8 cellular contexts compared by ENCODE assay signal in the genomic region with DNA sequence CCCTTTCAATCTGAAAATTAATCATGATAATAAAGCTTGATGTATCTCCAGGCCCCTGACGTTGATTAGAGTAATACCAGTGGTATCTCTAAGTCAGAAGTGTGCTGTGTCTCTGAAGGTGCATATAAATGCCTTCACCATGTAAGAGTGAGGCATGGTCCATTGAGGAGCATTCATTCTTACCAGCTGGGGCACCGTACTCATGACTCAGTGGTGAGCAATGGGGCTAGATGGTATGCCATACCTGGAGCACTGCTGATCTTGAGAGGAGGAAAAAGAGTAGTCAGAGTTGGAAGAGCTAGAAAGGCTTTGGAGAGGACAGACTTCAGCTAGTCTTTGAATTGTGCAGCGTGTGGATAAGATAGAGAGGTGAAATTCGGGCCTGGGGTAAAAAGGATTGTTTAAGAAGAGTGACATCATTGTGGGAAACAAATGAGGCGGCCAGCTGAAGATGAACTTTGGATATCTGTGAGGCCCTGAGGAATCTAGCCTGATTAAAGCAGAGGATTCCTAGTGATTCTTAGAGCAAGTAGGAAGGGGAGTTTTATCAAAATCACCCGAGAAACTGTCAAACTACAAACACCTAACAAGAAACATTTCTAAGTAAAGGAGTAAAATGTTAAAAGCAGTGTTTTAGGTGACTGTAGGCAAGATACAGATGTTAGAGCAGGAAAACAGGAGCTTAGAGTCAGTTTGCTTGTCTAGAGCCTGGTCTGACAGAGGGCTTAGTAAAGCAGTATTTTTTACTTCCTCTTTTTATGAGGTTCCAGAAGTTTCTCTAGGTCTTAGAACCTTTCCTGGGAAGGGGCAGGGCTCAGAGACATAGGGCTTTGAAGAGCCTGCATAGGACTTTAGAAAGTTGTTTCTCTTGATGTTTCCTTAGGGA. TPM values are rescaled to one million over a fixed set of nuclear protein-coding genes. Genes with fewer than 3 reads are reported as not detected.
DNase-seq lines count a peak whose midpoint lies in the region; ATAC-seq, FAIRE-seq and TF ChIP-seq lines count a peak whose summit lies in the region.

No MANE protein-coding gene starts in this region.

- peak in 1 of 2 experiments; percentile 81 for DNase-seq in A549 (ENCODE audit: low read depth in 1 of 2, low spot score in 1 of 2)
- DNase-seq in RPMI7951 (ENCODE audit: low read depth), result peak; percentile 60
- DNase-seq in islet precursor cell, result peak; percentile 78
- no peak for DNase-seq in DMS53 treated with DMSO at 0.1 percent for 48 hours (lab: John Stamatoyannopoulos, UW; ENCODE audit: unreplicated experiment)
- no peak for DNase-seq in iPS-NIHi7 (ENCODE audit: extremely low spot score)
- DNase-seq in NCI-H2196 treated with DMSO at 0.1 percent for 48 hours (lab: John Stamatoyannopoulos, UW; ENCODE audit: unreplicated experiment), result no peak
- DNase-seq in foreskin melanocyte, result no peak

- H3K27ac ChIP-seq in A549, result peak overlapping the region; percentile 73 to 85

- TF ChIP-seq RAD21 in A549 (conservative IDR thresholded peaks at IDR 0.05 in 1 of 2, IDR thresholded peaks at IDR 0.05 in 1 of 2), result no peak

- no peak for TF ChIP-seq EP300 in A549 (IDR thresholded peaks at IDR 0.05)

- ATAC-seq in A549 (peak; percentile 75 to 83), GM21381 (IDR thresholded peaks at IDR 0.05; ENCODE audit: unreplicated experiment) (peak; percentile 62)

- no peak for TF ChIP-seq CTCF in A549 (IDR thresholded peaks at IDR 0.05)

- WGBS in A549 (ENCODE audit: missing lambda C conversion rate), result 10% methylated on average over 6 of the region's 6 CpGs

- CTCF ChIA-PET in A549 (lab: Yijun Ruan, JAX), result interaction anchor here (0.8 to 2.3 kb wide), 12 partner anchors 9 to 365 kb away, joined by 3 to 13 read pairs (median 4); no protein-coding TSS in a partner anchor

- H3K4me2 ChIP-seq in A549, result peak overlapping the region; percentile 71

- no peak for TF ChIP-seq POLR2A in A549 (IDR thresholded peaks at IDR 0.05; ENCODE audit: low read length)

- H3K4me3 ChIP-seq in A549, result peak overlapping the region; percentile 1; the same call in 1 of the 3 replicates

- POLR2A ChIA-PET in A549 (lab: Yijun Ruan, JAX), result interaction anchor here (0.6 to 1.2 kb wide), 2 partner anchors 9 to 14 kb away, joined by 4 read pairs; a partner anchor contains a TSS

- H3K9me3 ChIP-seq in A549, result no peaks in the 10 kb centered on the region

- peak; percentile 81 for FAIRE-seq in A549 (lab: Jason Lieb, UNC)

- H3K4me1 ChIP-seq in A549, result peaks cover 92% of the 10 kb centered on the region

TF ChIP-seq in A549, 52 proteins besides CTCF, POLR2A, EP300 and RAD21:
- 0 out of 2 replicates have a peak, but pooled peaks have one; percentile 34 for TF ChIP-seq HOXB13 (CRISPR knock-in tag; IDR thresholded peaks at IDR 0.05; ENCODE audit: low read depth)
- TF ChIP-seq, protein P1, sequence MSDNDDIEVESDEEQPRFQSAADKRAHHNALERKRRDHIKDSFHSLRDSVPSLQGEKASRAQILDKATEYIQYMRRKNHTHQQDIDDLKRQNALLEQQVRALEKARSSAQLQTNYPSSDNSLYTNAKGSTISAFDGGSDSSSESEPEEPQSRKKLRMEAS (IDR thresholded peaks at IDR 0.05), result peak; percentile 48; the same call in 1 of the 2 replicates
- TF ChIP-seq JUN (IDR thresholded peaks at IDR 0.05), result 0 out of 5 replicates have a peak, but pooled peaks of 1 of the 2 experiments have one; percentile 30
- TF ChIP-seq FOSL2 (IDR thresholded peaks at IDR 0.05), result peak; percentile 45; the same call in 1 of the 2 replicates
- TF ChIP-seq FOSL2 (CRISPR knock-in tag; IDR thresholded peaks at IDR 0.05), result peak; percentile 83
- TF ChIP-seq, protein P2, sequence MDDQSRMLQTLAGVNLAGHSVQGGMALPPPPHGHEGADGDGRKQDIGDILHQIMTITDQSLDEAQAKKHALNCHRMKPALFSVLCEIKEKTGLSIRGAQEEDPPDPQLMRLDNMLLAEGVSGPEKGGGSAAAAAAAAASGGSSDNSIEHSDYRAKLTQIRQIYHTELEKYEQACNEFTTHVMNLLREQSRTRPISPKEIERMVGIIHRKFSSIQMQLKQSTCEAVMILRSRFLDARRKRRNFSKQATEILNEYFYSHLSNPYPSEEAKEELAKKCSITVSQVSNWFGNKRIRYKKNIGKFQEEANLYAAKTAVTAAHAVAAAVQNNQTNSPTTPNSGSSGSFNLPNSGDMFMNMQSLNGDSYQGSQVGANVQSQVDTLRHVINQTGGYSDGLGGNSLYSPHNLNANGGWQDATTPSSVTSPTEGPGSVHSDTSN (IDR thresholded peaks at IDR 0.05), result no peak
TF ChIP-seq in A549: peak in this region for 4.

RNA-seq across cellular contexts. Expression of a gene that starts 13.6 kb away (rescaled TPM):
- 93.2 and 111 TPM in 2 replicates for polyA plus RNA-seq in A549 (2011; rRNA removed)
- polyA plus RNA-seq in A549 (2012; cell fraction: cytosol; rRNA removed), result 11.4 and 13.2 TPM in 2 replicates
- 8.5 and 11.3 TPM in 2 replicates for polyA plus RNA-seq in A549 (2012; cell fraction: nucleus; rRNA removed)
- polyA plus RNA-seq in A549 (2017; fragmentation: RNase III; extraction: RNeasy Plus Mini Kit Qiagen cat#74134 plus additional on column Dnase treatment), result 55.5 to 57.8 TPM (median 57.5 TPM) in 3 replicates
- 29.2 and 34.3 TPM in 2 replicates for polyA minus RNA-seq in A549 (2011; rRNA and poly(A)+ RNA removed)
- 58.2 and 63.9 TPM in 2 replicates for total RNA-seq in RPMI7951 (2014; rRNA removed; shearing (Covaris generic))

Comparison
In these comparisons a context has a peak if more than half of its experiments do, and no peak if none do; other contexts are left out.
1. DNase-seq: peak in RPMI7951 (single experiment) and islet precursor cell (single experiment); none in DMS53 treated with DMSO at 0.1 percent for 48 hours (single experiment), iPS-NIHi7 (single experiment), NCI-H2196 treated with DMSO at 0.1 percent for 48 hours (single experiment) and foreskin melanocyte (single experiment).